In the genomic region with DNA sequence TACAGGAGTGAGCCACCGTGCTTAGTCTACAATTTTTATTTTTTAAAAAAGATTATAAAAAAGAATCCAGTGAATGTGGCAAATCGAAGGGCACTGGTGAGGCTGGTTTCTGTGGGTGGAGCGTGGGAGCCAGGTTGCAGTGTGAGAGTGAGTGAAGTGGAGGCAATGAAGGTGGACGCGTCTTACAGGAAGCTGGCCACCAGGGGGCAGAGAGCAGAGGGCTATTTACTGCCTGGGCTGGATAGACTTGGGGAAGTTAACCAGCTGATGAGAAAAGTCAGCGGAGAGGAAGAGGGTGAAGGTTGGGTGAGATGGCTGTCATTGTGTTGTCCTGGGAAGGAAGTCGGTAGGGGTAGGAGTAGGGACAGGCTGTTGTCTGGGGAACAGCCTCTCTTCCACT, we compare ENCODE assay signal across 8 cellular contexts. TPM values are rescaled to one million over a fixed set of nuclear protein-coding genes. Genes with fewer than 3 reads are reported as not detected.
DNase-seq lines count a peak whose midpoint lies in the region; ATAC-seq and TF ChIP-seq lines count a peak whose summit lies in the region.

No MANE protein-coding gene starts in this region.

- intact Hi-C loops in mucosa of descending colon (cut with DNase I, micrococcal nuclease), result no loop called here

- H3K36me3 ChIP-seq in H7 (replicated peaks; ENCODE audit: control insufficient read depth, insufficient read depth, low read length) (no peaks in the 10 kb centered on the region), mucosa of descending colon (ENCODE audit: low read depth) (no peaks in the 10 kb centered on the region)

- H3K4me3 ChIP-seq in H7 (ENCODE audit: insufficient read depth, low read depth, low read length) (no peak overlapping the region), LNCaP clone FGC (ENCODE audit: low read depth, low read length) (no peak overlapping the region), mucosa of descending colon (no peak overlapping the region)

- no peaks in the 10 kb centered on the region for H3K4me1 ChIP-seq in mucosa of descending colon (ENCODE audit: low read depth)

- H3K27me3 ChIP-seq in H7 (ENCODE audit: control insufficient read depth, insufficient read depth, low read length), result peaks cover 5% of the 10 kb centered on the region

- peak; percentile 93 for ATAC-seq in mucosa of descending colon

- peak in 2 of 3 experiments; percentile 4 to 5 for DNase-seq in activated CD8-positive, alpha-beta memory T cell treated with anti-CD3 and anti-CD28 coated beads for 48 hours (ENCODE audit: low read depth in 2 of 3, low spot score in 2 of 3)
- no peak for DNase-seq in activated CD8-positive, alpha-beta memory T cell treated with anti-CD3 and anti-CD28 coated beads for 24 hours
- peak; percentile 75 for DNase-seq in H7
- peak; percentile 11 for DNase-seq in LNCaP clone FGC (ENCODE audit: low read depth)
- peak; percentile 4 for DNase-seq in T follicular helper cell (ENCODE audit: low read depth)
- DNase-seq in dermis blood vessel endothelial cell, result peak; percentile 70
- peak; percentile 56 to 83 (median 77) for DNase-seq in mucosa of descending colon
- DNase-seq in putamen (ENCODE audit: low spot score), result no peak

- no peaks in the 10 kb centered on the region for H3K9me3 ChIP-seq in mucosa of descending colon

- TF ChIP-seq CTCF in LNCaP clone FGC (IDR thresholded peaks at IDR 0.05; ENCODE audit: control insufficient read depth, extremely low read depth, insufficient read depth) (peak; percentile 80), mucosa of descending colon (IDR thresholded peaks at IDR 0.05) (peak; percentile 67)

RNA-seq across cellular contexts. Expression of a gene that starts 6.8 kb away (rescaled TPM):
- total RNA-seq in H7 (2014; rRNA removed; shearing (Covaris generic)), result not detected in 2 replicates
- total RNA-seq in dermis blood vessel endothelial cell (not detected in 2 replicates), mucosa of descending colon (under 1 TPM in 2 of 3 donors, not detected in 1; 0.25 to 0.32 TPM)

RNA-seq across cellular contexts. Expression of a gene that starts 26.8 kb away (rescaled TPM):
- 0.07 and 0.37 TPM in 2 replicates for total RNA-seq in H7 (2014; rRNA removed; shearing (Covaris generic))
- total RNA-seq in dermis blood vessel endothelial cell (0.17 TPM in 1 of 2 replicates, not detected in the other), mucosa of descending colon (under 1 TPM in 1 of 3 donors, not detected in 2; 0.51 TPM)

Comparison
In these comparisons a context has a peak if more than half of its experiments do, and no peak if none do; other contexts are left out.
1. DNase-seq: peak in activated CD8-positive, alpha-beta memory T cell treated with anti-CD3 and anti-CD28 coated beads for 48 hours (2 of 3), H7 (single experiment), LNCaP clone FGC (single experiment), T follicular helper cell (single experiment), dermis blood vessel endothelial cell (single experiment) and mucosa of descending colon (3 of 3); none in activated CD8-positive, alpha-beta memory T cell treated with anti-CD3 and anti-CD28 coated beads for 24 hours (single experiment) and putamen (single experiment).